In the genomic region with DNA sequence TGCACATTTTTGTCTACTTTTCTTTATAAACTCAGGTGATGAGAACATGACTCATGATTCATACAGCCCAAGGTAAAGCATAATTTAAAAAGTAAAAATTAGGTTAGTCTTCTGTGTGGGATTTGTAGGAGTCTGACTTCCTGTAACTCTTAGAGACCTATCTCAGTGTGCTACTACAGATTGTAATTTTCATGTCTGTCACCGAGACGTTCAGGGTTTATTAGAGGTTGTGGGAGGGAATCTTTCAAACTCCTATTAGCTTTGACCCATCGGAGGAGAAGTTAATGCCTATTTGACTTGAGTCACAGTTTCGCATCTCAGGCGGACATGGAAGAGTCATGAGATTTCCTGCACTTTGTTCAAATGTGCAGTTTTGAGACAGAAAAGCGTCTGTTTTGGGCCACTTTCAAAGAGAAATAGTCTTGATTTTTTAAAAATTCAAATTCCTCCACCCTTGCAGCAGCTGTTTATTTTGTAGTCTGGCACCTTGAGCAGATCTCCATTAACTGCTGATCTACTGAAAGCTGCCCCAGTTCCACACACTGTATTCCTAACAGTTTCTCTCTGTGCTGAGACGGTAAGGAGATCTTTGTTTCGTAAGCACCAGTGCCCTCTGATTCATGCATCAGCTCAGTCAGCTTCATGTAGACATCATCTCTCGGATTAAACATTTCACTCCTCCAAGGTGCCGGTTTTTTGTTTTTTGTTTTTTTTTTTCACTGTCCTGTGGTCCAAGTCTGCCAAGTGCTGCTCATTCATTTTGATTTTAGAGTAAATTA, we compare ENCODE assay signal across 14 cellular contexts. TPM values are rescaled to one million over a fixed set of nuclear protein-coding genes. Genes with fewer than 3 reads are reported as not detected.
DNase-seq lines count a peak whose midpoint lies in the region; ATAC-seq and TF ChIP-seq lines count a peak whose summit lies in the region.
"Had no signal": no experiment of that assay in that cellular context is flagged by ENCODE, and none has a peak within 500 bp of the region (broad histone marks: within the 10 kb centered on the region; RNA-seq: fewer than 3 reads in every experiment).

No MANE protein-coding gene starts in this region.

- H3K36me3 ChIP-seq in tibial artery: peaks cover 14 to 38% (median 37%) of the 10 kb centered on the region in 3 donors

- no peaks in the 10 kb centered on the region for H3K9me3 Mint-ChIP-seq in T-cell

- H3K4me3 Mint-ChIP-seq in T-cell: no peak overlapping the region

- POLR2A ChIA-PET in T-cell (lab: Charles Lee): interaction anchor here in 1 of 2 donors (0.7 kb wide), 1 partner anchor 221 kb away, joined by 3 read pairs; no protein-coding TSS in a partner anchor

- H3K4me1 Mint-ChIP-seq in T-cell: peaks cover 7 to 23% (median 16%) of the 10 kb centered on the region in 3 donors

- TF ChIP-seq CTCF in tibial artery (IDR thresholded peaks at IDR 0.05): no peak

- H3K27me3 Mint-ChIP-seq in T-cell: no peaks in the 10 kb centered on the region

- peaks cover 0 to 23% (median 8%) of the 10 kb centered on the region in 4 donors for H3K4me1 ChIP-seq in tibial artery

- H3K4me3 ChIP-seq in tibial artery: no peak overlapping the region

- ATAC-seq in SK-N-SH treated with all-trans-retinoic acid at 6 μM for 48 hours (peak; percentile 42; the same call in 1 of the 3 replicates), T-cell (replicated peaks in 1 of 4) (no peak)

- CTCF ChIA-PET in T-cell (lab: Charles Lee): no interaction called here

- peak overlapping the region; percentile 38 to 65 for H3K27ac ChIP-seq in tibial artery
- H3K27ac ChIP-seq: HL-60, WERI-Rb-1 had no signal

- peaks cover 80% of the 10 kb centered on the region for H3K36me3 Mint-ChIP-seq in T-cell

- no peak overlapping the region for H3K27ac Mint-ChIP-seq in T-cell

- no peaks in the 10 kb centered on the region for H3K9me3 ChIP-seq in tibial artery

- DNase-seq in fibroblast of gingiva (ENCODE audit: low read depth) (peak; percentile 47), midbrain (lab: John Stamatoyannopoulos, UW) (peak; percentile 26), tibial artery (no peak), NCI-H2196 treated with DMSO at 0.1 percent for 48 hours (lab: John Stamatoyannopoulos, UW; ENCODE audit: unreplicated experiment) (no peak), T-cell (no peak)
- no peak for DNase-seq in activated CD4-positive, alpha-beta T cell treated with anti-CD3 and anti-CD28 coated beads for 4 hours
- DNase-seq in effector CD8-positive, alpha-beta T cell (lab: John Stamatoyannopoulos, UW): no peak
- DNase-seq: activated gamma-delta T cell treated with Interleukin-2 at 50 U/mL for 16 hours, DMS79, H7, NCI-H1092, WERI-Rb-1 had no signal

- intact Hi-C loops in tibial artery (cut with DNase I; ENCODE audit: low total_unique reads): no loop called here

- H3K27me3 ChIP-seq in tibial artery: no peaks in the 10 kb centered on the region

TF ChIP-seq in SK-N-SH treated with all-trans-retinoic acid at 6 μM for 48 hours, 23 proteins besides CTCF, POLR2A, EP300 and RAD21:
- TF ChIP-seq ZFP3 (CRISPR knock-in tag; IDR thresholded peaks at IDR 0.05) (peak; percentile 57; the same call in 1 of the 2 replicates), OSR1 (CRISPR knock-in tag; IDR thresholded peaks at IDR 0.05) (no peak)
TF ChIP-seq in SK-N-SH treated with all-trans-retinoic acid at 6 μM for 48 hours: peak in this region for 1.

RNA-seq across cellular contexts. Expression of a gene that starts 24.3 kb away (rescaled TPM):
- 10 to 100 TPM; 21.6 to 36.9 (median 34.1) TPM for total RNA-seq in T-cell

RNA-seq across cellular contexts. Expression of a gene that starts 37.5 kb away (rescaled TPM):
- 1 to 10 TPM in 1 of 5 donors, under 1 TPM in 3, not detected in 1; 0.44 to 1.1 (median 0.73) TPM for total RNA-seq in T-cell

Comparison
In these comparisons a context has a peak if more than half of its experiments do, and no peak if none do; other contexts are left out.
1. DNase-seq: peak in fibroblast of gingiva (single experiment) and midbrain (single experiment); none in tibial artery (0 of 2), NCI-H2196 treated with DMSO at 0.1 percent for 48 hours (single experiment), activated CD4-positive, alpha-beta T cell treated with anti-CD3 and anti-CD28 coated beads for 4 hours (0 of 2), effector CD8-positive, alpha-beta T cell (single experiment) and T-cell (0 of 34).